Comparison of ENCODE assay signal across 14 cellular contexts in the genomic region with DNA sequence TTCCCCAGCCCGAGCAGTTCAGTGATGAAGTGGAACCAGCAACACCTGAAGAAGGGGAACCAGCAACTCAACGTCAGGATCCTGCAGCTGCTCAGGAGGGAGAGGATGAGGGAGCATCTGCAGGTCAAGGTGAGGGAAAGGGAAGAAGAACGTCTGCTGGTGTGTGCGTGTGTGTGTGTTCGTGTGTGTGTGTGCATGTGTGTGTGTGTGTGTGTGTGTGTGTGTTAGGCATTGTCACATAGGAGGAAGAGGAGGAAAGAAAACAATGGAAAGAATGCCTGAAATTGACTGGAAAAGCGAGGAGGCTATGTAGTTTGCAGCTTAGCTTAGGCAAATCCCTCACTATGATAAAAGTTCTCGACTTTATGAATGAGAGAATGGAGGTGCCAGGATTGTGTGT. TPM values are rescaled to one million over a fixed set of nuclear protein-coding genes. Genes with fewer than 3 reads are reported as not detected.
"Had no signal": no experiment of that assay in that cellular context is flagged by ENCODE, and none has a peak within 500 bp of the region (broad histone marks: within the 10 kb centered on the region; RNA-seq: fewer than 3 reads in every experiment).

No MANE protein-coding gene starts in this region.

RNA-seq across cellular contexts. Expression of a gene that starts 1.9 kb away (rescaled TPM):
- total RNA-seq: activated B cell treated with CpG ODN at 0.5 μM for 24 hours; activated CD4-positive, alpha-beta memory T cell treated with anti-CD3 and anti-CD28 coated beads for 36 hours; activated CD4-positive, alpha-beta memory T cell treated with anti-CD3 and anti-CD28 coated beads, Interleukin-2, amount 10 ng/mL, durations not matched to agents 7 days and 5 days; activated CD4-positive, alpha-beta T cell treated with anti-CD3 and anti-CD28 coated beads for 36 hours; activated CD4-positive, alpha-beta T cell treated with anti-CD3 and anti-CD28 coated beads, Interleukin-2, amount 10 ng/mL, durations not matched to agents 7 days and 5 days; activated CD8-positive, alpha-beta memory T cell treated with anti-CD3 and anti-CD28 coated beads for 36 hours; activated CD8-positive, alpha-beta memory T cell treated with anti-CD3 and anti-CD28 coated beads, Interleukin-2, amount 10 ng/mL, durations not matched to agents 7 days and 5 days; activated CD8-positive, alpha-beta T cell treated with anti-CD3 and anti-CD28 coated beads for 36 hours; activated CD8-positive, alpha-beta T cell treated with anti-CD3 and anti-CD28 coated beads, Interleukin-2, amount 10 ng/mL, durations not matched to agents 7 days and 5 days; T-cell; T-helper 1 cell treated with Interleukin-12 subunit alpha and Interleukin-12 subunit beta and Interleukin-4 antibody, amounts not matched to agents 30 ng/mL and 1 ng/mL, for 36 hours; T-helper 17 cell; T-helper 2 cell treated with Interferon-gamma antibody and Interleukin-4, amounts not matched to agents 100 ng/mL and 5 ng/mL, for 36 hours; WTC11 had no signal

RNA-seq across cellular contexts. Expression of a gene that starts 7.6 kb away (rescaled TPM):
- total RNA-seq: activated B cell treated with CpG ODN at 0.5 μM for 24 hours; activated CD4-positive, alpha-beta memory T cell treated with anti-CD3 and anti-CD28 coated beads for 36 hours; activated CD4-positive, alpha-beta memory T cell treated with anti-CD3 and anti-CD28 coated beads, Interleukin-2, amount 10 ng/mL, durations not matched to agents 7 days and 5 days; activated CD4-positive, alpha-beta T cell treated with anti-CD3 and anti-CD28 coated beads for 36 hours; activated CD4-positive, alpha-beta T cell treated with anti-CD3 and anti-CD28 coated beads, Interleukin-2, amount 10 ng/mL, durations not matched to agents 7 days and 5 days; activated CD8-positive, alpha-beta memory T cell treated with anti-CD3 and anti-CD28 coated beads for 36 hours; activated CD8-positive, alpha-beta memory T cell treated with anti-CD3 and anti-CD28 coated beads, Interleukin-2, amount 10 ng/mL, durations not matched to agents 7 days and 5 days; activated CD8-positive, alpha-beta T cell treated with anti-CD3 and anti-CD28 coated beads for 36 hours; activated CD8-positive, alpha-beta T cell treated with anti-CD3 and anti-CD28 coated beads, Interleukin-2, amount 10 ng/mL, durations not matched to agents 7 days and 5 days; T-cell; T-helper 1 cell treated with Interleukin-12 subunit alpha and Interleukin-12 subunit beta and Interleukin-4 antibody, amounts not matched to agents 30 ng/mL and 1 ng/mL, for 36 hours; T-helper 17 cell; T-helper 2 cell treated with Interferon-gamma antibody and Interleukin-4, amounts not matched to agents 100 ng/mL and 5 ng/mL, for 36 hours; WTC11 had no signal

RNA-seq across cellular contexts. Expression of a gene that starts 20.3 kb away (rescaled TPM):
- total RNA-seq: activated B cell treated with CpG ODN at 0.5 μM for 24 hours; activated CD4-positive, alpha-beta memory T cell treated with anti-CD3 and anti-CD28 coated beads for 36 hours; activated CD4-positive, alpha-beta memory T cell treated with anti-CD3 and anti-CD28 coated beads, Interleukin-2, amount 10 ng/mL, durations not matched to agents 7 days and 5 days; activated CD4-positive, alpha-beta T cell treated with anti-CD3 and anti-CD28 coated beads for 36 hours; activated CD4-positive, alpha-beta T cell treated with anti-CD3 and anti-CD28 coated beads, Interleukin-2, amount 10 ng/mL, durations not matched to agents 7 days and 5 days; activated CD8-positive, alpha-beta memory T cell treated with anti-CD3 and anti-CD28 coated beads for 36 hours; activated CD8-positive, alpha-beta memory T cell treated with anti-CD3 and anti-CD28 coated beads, Interleukin-2, amount 10 ng/mL, durations not matched to agents 7 days and 5 days; activated CD8-positive, alpha-beta T cell treated with anti-CD3 and anti-CD28 coated beads for 36 hours; activated CD8-positive, alpha-beta T cell treated with anti-CD3 and anti-CD28 coated beads, Interleukin-2, amount 10 ng/mL, durations not matched to agents 7 days and 5 days; T-helper 1 cell treated with Interleukin-12 subunit alpha and Interleukin-12 subunit beta and Interleukin-4 antibody, amounts not matched to agents 30 ng/mL and 1 ng/mL, for 36 hours; T-helper 17 cell; T-helper 2 cell treated with Interferon-gamma antibody and Interleukin-4, amounts not matched to agents 100 ng/mL and 5 ng/mL, for 36 hours; WTC11 had no signal
